ENCODE assay signal across 21 cellular contexts in genomic region chr7:133984023-133984422, GRCh38.
DNase-seq lines count a peak whose midpoint lies in the region; ATAC-seq and TF ChIP-seq lines count a peak whose summit lies in the region.
"Had no signal": no experiment of that assay in that cellular context is flagged by ENCODE, and none has a peak within 500 bp of the region (broad histone marks: within the 10 kb centered on the region; RNA-seq: fewer than 3 reads in every experiment).

No MANE protein-coding gene starts in this region.

- no peak overlapping the region for H3K4me3 Mint-ChIP-seq in H9

- H3K36me3 Mint-ChIP-seq in H9 (ENCODE audit: insufficient read depth in 1 of 3, low read depth in 3 of 3), result peaks cover 0 to 2% (median 0%) of the 10 kb centered on the region in 3 experiments; a peak in 1 of 7 replicates

- H2BK120ac ChIP-seq in H9 (ENCODE audit: low read depth, low read length, poor library complexity, severe bottlenecking), result no peak overlapping the region

- no peaks in the 10 kb centered on the region for H3K79me1 ChIP-seq in H9 (ENCODE audit: insufficient read depth, low read depth, low read length, poor library complexity, severe bottlenecking)

- peak; percentile 78 for ATAC-seq in SK-N-SH treated with all-trans-retinoic acid at 6 μM for 48 hours
- ATAC-seq: esophagus mucosa had no signal

- no peak overlapping the region for H4K91ac ChIP-seq in H9 (ENCODE audit: insufficient read length, low read depth, low read length)

- H3K4me1 ChIP-seq in HAP-1, result peaks cover 16% of the 10 kb centered on the region
- no peaks in the 10 kb centered on the region for H3K4me1 ChIP-seq in H9 (ENCODE audit: insufficient read depth, low read length)
- H3K4me1 ChIP-seq: left ventricle myocardium inferior, prostate gland had no signal

- H3K9me3 Mint-ChIP-seq in H9, result no peaks in the 10 kb centered on the region

- no peaks in the 10 kb centered on the region for H3K79me2 ChIP-seq in H9 (ENCODE audit: insufficient read depth, low read length)

- no peaks in the 10 kb centered on the region for H4K20me1 ChIP-seq in H9 (ENCODE audit: control insufficient read depth, insufficient read depth, insufficient read length)

- H2AFZ ChIP-seq in H9 (ENCODE audit: low read length), result no peak overlapping the region

- H3T11ph ChIP-seq in H9 (ENCODE audit: low read length), result no peak overlapping the region

- no peak overlapping the region for H2BK20ac ChIP-seq in H9 (ENCODE audit: low read depth, low read length, poor library complexity, severe bottlenecking)

- H2BK15ac ChIP-seq in H9 (ENCODE audit: low read depth, low read length), result no peak overlapping the region

- in situ Hi-C loops in HAP-1 (cut with MboI; ENCODE audit: low sequenced_read_pairs), result loop anchor here (25.0 kb wide), 1 partner anchor 122 kb away; no protein-coding TSS in a partner anchor

- H3K27me3 ChIP-seq in HAP-1 (ENCODE audit: low read depth) (no peaks in the 10 kb centered on the region), H9 (ENCODE audit: insufficient read depth, low read length) (no peaks in the 10 kb centered on the region; the same call in 1 of the 2 replicates)

- H3K14ac ChIP-seq in H9 (ENCODE audit: insufficient read depth, low read length), result no peak overlapping the region

- no peaks in the 10 kb centered on the region for H3K36me3 ChIP-seq in HAP-1 (replicated peaks)
- H3K36me3 ChIP-seq: left ventricle myocardium inferior, prostate gland had no signal

- DNase-seq in HAP-1 (ENCODE audit: low spot score in 2 of 2), result peak; percentile 37 to 51
- DNase-seq in NCI-H1930 (lab: John Stamatoyannopoulos, UW), result peak; percentile 65 to 78
- DNase-seq in left kidney (ENCODE audit: low read depth, low spot score), result peak; percentile 12
- no peak for DNase-seq in activated CD4-positive, alpha-beta T cell treated with anti-CD3 and anti-CD28 coated beads, Interleukin-2, amount 50 U/mL, for 1 hour
- DNase-seq in activated CD4-positive, CD25-positive, alpha-beta regulatory T cell treated with anti-CD3 and anti-CD28 coated beads, Interleukin-2, amount 50 U/mL, for 72 hours, result no peak
- no peak for DNase-seq in putamen (ENCODE audit: low spot score)
- no peak for DNase-seq in H9
- DNase-seq: activated effector memory CD4-positive, alpha-beta T cell treated with anti-CD3 and anti-CD28 coated beads, Interleukin-2, amount 50 U/mL, for 16 hours; anterior cingulate cortex; HCEC 1CT; hypothalamus; IMR-90; left ventricle myocardium inferior; substantia nigra had no signal

- H3K27ac Mint-ChIP-seq in H9, result no peak overlapping the region

- H2AK5ac ChIP-seq in H9 (ENCODE audit: insufficient read length, low read length), result no peak overlapping the region

- no peak overlapping the region for H3K56ac ChIP-seq in H9 (ENCODE audit: insufficient read length, low read depth, low read length)

- H3K23me2 ChIP-seq in H9 (ENCODE audit: insufficient read length, low read depth, low read length, poor library complexity, severe bottlenecking), result no peaks in the 10 kb centered on the region

- no peak overlapping the region for H3K9ac ChIP-seq in H9 (ENCODE audit: extremely low read depth, insufficient read length, low read length)

- H2BK12ac ChIP-seq in H9 (ENCODE audit: insufficient read length, low read depth, low read length), result no peak overlapping the region

- H3K9me3 ChIP-seq in HAP-1 (no peaks in the 10 kb centered on the region), H9 (ENCODE audit: control insufficient read depth, low read depth, low read length) (no peaks in the 10 kb centered on the region)
- H3K9me3 ChIP-seq: left ventricle myocardium inferior, prostate gland had no signal

- H3K4me2 ChIP-seq in H9 (ENCODE audit: insufficient read depth, insufficient read length, low read length), result no peak overlapping the region

- TF ChIP-seq CTCF in H9 (conservative IDR thresholded peaks at IDR 0.05), result no peak

- H3K4me3 ChIP-seq in HAP-1, result no peak overlapping the region
- H3K4me3 ChIP-seq: coronary artery, left ventricle myocardium inferior, prostate gland, SK-N-MC had no signal

- no peak overlapping the region for H3K27ac ChIP-seq in H9 (ENCODE audit: insufficient read length, low read depth, low read length)
- H3K27ac ChIP-seq: C4-2B, coronary artery, left ventricle myocardium inferior, prostate gland, VCaP had no signal

- no peak overlapping the region for H3K23ac ChIP-seq in H9 (ENCODE audit: insufficient read length, low read depth, low read length)

- no peak overlapping the region for H2BK5ac ChIP-seq in H9 (ENCODE audit: insufficient read length, low read length)

- no peaks in the 10 kb centered on the region for H3K27me3 Mint-ChIP-seq in H9 (ENCODE audit: low read depth)

- no CpG with 5 or more reads among the region's 4 CpGs for WGBS in H9 (ENCODE audit: extremely low coverage, insufficient read length, low lambda C conversion rate)

- H4K8ac ChIP-seq in H9 (replicated peaks; ENCODE audit: insufficient read length, low read depth, low read length), result no peak overlapping the region

- no peak overlapping the region for H3K18ac ChIP-seq in H9 (ENCODE audit: insufficient read length, low read depth, low read length)

- no peaks in the 10 kb centered on the region; a peak in 2 of 4 replicates for H3K4me1 Mint-ChIP-seq in H9

- H3K4ac ChIP-seq in H9 (ENCODE audit: low read depth, low read length), result no peak overlapping the region

- H4K5ac ChIP-seq in H9 (ENCODE audit: insufficient read length, low read depth, low read length), result no peak overlapping the region

TF ChIP-seq in SK-N-SH treated with all-trans-retinoic acid at 6 μM for 48 hours, 23 proteins besides CTCF, POLR2A, EP300 and RAD21:
- no peak for TF ChIP-seq BACH2 (CRISPR knock-in tag; IDR thresholded peaks at IDR 0.05; ENCODE audit: borderline replicate concordance)
- TF ChIP-seq CSDC2 (CRISPR knock-in tag; IDR thresholded peaks at IDR 0.05), result no peak
- peak; percentile 33; the same call in 1 of the 2 replicates for TF ChIP-seq TCF4 (CRISPR knock-in tag; IDR thresholded peaks at IDR 0.05; ENCODE audit: borderline replicate concordance)

Comparison
In these comparisons a context has a peak if more than half of its experiments do, and no peak if none do; other contexts are left out.
1. DNase-seq: peak in HAP-1 (2 of 2), NCI-H1930 (2 of 2) and left kidney (single experiment); none in activated CD4-positive, alpha-beta T cell treated with anti-CD3 and anti-CD28 coated beads, Interleukin-2, amount 50 U/mL, for 1 hour (single experiment), activated CD4-positive, CD25-positive, alpha-beta regulatory T cell treated with anti-CD3 and anti-CD28 coated beads, Interleukin-2, amount 50 U/mL, for 72 hours (single experiment), putamen (single experiment) and H9 (single experiment).